ENCODE assay signal across 19 cellular contexts in the genomic region with DNA sequence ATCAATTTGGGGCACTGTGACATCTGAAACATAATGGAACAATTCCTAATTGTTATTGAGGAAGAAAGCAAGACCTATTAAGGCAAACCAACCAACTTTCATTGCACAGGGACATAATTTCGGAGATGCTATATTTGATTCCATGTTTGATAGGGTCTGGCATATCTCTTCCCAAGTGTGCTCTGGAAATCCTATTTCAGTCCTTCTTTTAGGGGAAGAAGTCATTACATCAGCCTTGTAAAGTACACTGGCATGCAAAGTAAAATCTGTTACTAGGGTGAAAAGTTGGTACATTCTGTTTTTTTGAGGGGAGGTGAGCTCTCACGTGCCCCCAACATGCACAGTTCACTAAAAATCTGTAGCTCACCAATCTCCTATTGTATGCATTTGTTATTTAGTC.
DNase-seq lines count a peak whose midpoint lies in the region; ATAC-seq and TF ChIP-seq lines count a peak whose summit lies in the region.
"Had no signal": no experiment of that assay in that cellular context is flagged by ENCODE, and none has a peak within 500 bp of the region (broad histone marks: within the 10 kb centered on the region; RNA-seq: fewer than 3 reads in every experiment).

No MANE protein-coding gene starts in this region.

- no peak for TF ChIP-seq CTCF in OCI-LY7 (conservative IDR thresholded peaks at IDR 0.05; ENCODE audit: low read length)
- TF ChIP-seq CTCF in foreskin fibroblast (IDR thresholded peaks at IDR 0.05; ENCODE audit: low read depth, low read length) = no peak
- no peak for TF ChIP-seq CTCF in sigmoid colon (IDR thresholded peaks at IDR 0.05)
- TF ChIP-seq CTCF in PC-3 (conservative IDR thresholded peaks at IDR 0.05; ENCODE audit: low read depth, low read length) = no peak

- intact Hi-C loops in OCI-LY7 (cut with micrococcal nuclease; ENCODE audit: unreplicated experiment) (no loop called here), sigmoid colon (cut with DNase I) (no loop called here), PC-3 (cut with micrococcal nuclease) (no loop called here)

- H3K27ac ChIP-seq in BLaER1 = peak overlapping the region; percentile 86
- no peak overlapping the region for H3K27ac ChIP-seq in OCI-LY7 (ENCODE audit: low read depth, low read length, poor library complexity, severe bottlenecking)
- H3K27ac ChIP-seq in sigmoid colon = peak overlapping the region; percentile 57 to 85 (median 82)
- no peak overlapping the region for H3K27ac ChIP-seq in PC-3 (ENCODE audit: low read length)
- H3K27ac ChIP-seq: SK-N-MC, WERI-Rb-1 had no signal

- H3K4me1 ChIP-seq in BLaER1 = peaks cover 84% of the 10 kb centered on the region
- H3K4me1 ChIP-seq in OCI-LY7 (ENCODE audit: insufficient read depth, low read length, poor library complexity, severe bottlenecking) = peaks cover 78% of the 10 kb centered on the region
- H3K4me1 ChIP-seq in sigmoid colon = peaks cover 0 to 82% (median 62%) of the 10 kb centered on the region in 4 donors
- H3K4me1 ChIP-seq in PC-3 (ENCODE audit: insufficient read depth, low read length) = no peaks in the 10 kb centered on the region

- ATAC-seq in PC-3 = no peak
- ATAC-seq: mucosa of descending colon had no signal

- H3K79me2 ChIP-seq in OCI-LY7 (ENCODE audit: insufficient read depth, low read depth, low read length) (no peaks in the 10 kb centered on the region), PC-3 (ENCODE audit: low read length) (no peaks in the 10 kb centered on the region)

- H3K27me3 ChIP-seq in BLaER1 = no peaks in the 10 kb centered on the region
- no peaks in the 10 kb centered on the region for H3K27me3 ChIP-seq in sigmoid colon
- no peaks in the 10 kb centered on the region for H3K27me3 ChIP-seq in PC-3 (ENCODE audit: low read length)

- TF ChIP-seq POLR2A in sigmoid colon (IDR thresholded peaks at IDR 0.05) = no peak

- H3K9me3 ChIP-seq in BLaER1 (no peaks in the 10 kb centered on the region), OCI-LY7 (ENCODE audit: low read length) (no peaks in the 10 kb centered on the region), sigmoid colon (no peaks in the 10 kb centered on the region), PC-3 (ENCODE audit: low read length) (no peaks in the 10 kb centered on the region)
- H3K9me3 ChIP-seq: mucosa of descending colon had no signal

- peak in 2 of 4 donors; percentile 18 to 24 for TF ChIP-seq EP300 in sigmoid colon (IDR thresholded peaks at IDR 0.05)

- H3K9me2 ChIP-seq in OCI-LY7 (ENCODE audit: insufficient read depth, low read length) (no peaks in the 10 kb centered on the region), PC-3 (replicated peaks; ENCODE audit: low read length) (no peaks in the 10 kb centered on the region)

- H3F3A ChIP-seq in PC-3 (ENCODE audit: low read length, unreplicated experiment) = no peaks in the 10 kb centered on the region

- H4K20me1 ChIP-seq in BLaER1 (no peaks in the 10 kb centered on the region), OCI-LY7 (ENCODE audit: insufficient read depth, low read length) (no peaks in the 10 kb centered on the region), PC-3 (ENCODE audit: low read length) (no peaks in the 10 kb centered on the region)

- POLR2A ChIA-PET in OCI-LY7 (lab: Charles Lee) = interaction anchor here (0.6 kb wide), 1 partner anchor 348 kb away, joined by 4 read pairs; no protein-coding TSS in a partner anchor
- POLR2A ChIA-PET in PC-3 (lab: Charles Lee; ENCODE audit: unreplicated experiment) = no interaction called here

- H3K9ac ChIP-seq in BLaER1 (peak overlapping the region; percentile 65), PC-3 (ENCODE audit: low read length) (no peak overlapping the region)

- peak overlapping the region; percentile 87 for H3K4me2 ChIP-seq in BLaER1
- H3K4me2 ChIP-seq in OCI-LY7 (ENCODE audit: low read length) = peak overlapping the region; percentile 33
- H3K4me2 ChIP-seq in PC-3 (ENCODE audit: low read length) = no peak overlapping the region

- H3K4me3 ChIP-seq in BLaER1 (peak overlapping the region; percentile 35; the same call in 1 of the 2 replicates), OCI-LY7 (ENCODE audit: low read depth, low read length, poor library complexity, severe bottlenecking) (no peak overlapping the region), foreskin fibroblast (ENCODE audit: low read depth in 1 of 2, low read length in 2 of 2) (peak overlapping the region; percentile 21 to 28), sigmoid colon (peak overlapping the region in 3 of 4 donors; percentile 4 to 34 (median 25)), PC-3 (ENCODE audit: low read length) (no peak overlapping the region)
- H3K4me3 ChIP-seq: mucosa of descending colon, SK-N-MC had no signal

- no peak overlapping the region for H2AFZ ChIP-seq in OCI-LY7 (ENCODE audit: low read length)
- H2AFZ ChIP-seq in PC-3 (ENCODE audit: low read length) = no peak overlapping the region

- CTCF ChIA-PET in OCI-LY7 (lab: Charles Lee; ENCODE audit: unreplicated experiment) = no interaction called here
- CTCF ChIA-PET in PC-3 (lab: Charles Lee) = interaction anchor here (0.5 to 0.7 kb wide), 2 partner anchors 208 to 275 kb away, joined by 3 read pairs; no protein-coding TSS in a partner anchor

- WGBS in sigmoid colon, 2 donors = 85 to 87% methylated on average over 2 of the region's 2 CpGs

- BruUV-seq in OCI-LY7 (replicated peaks; lab: Mats Ljungman, UMichigan) (no TSS peak), PC-3 (replicated peaks; lab: Mats Ljungman, UMichigan) (no TSS peak)

- DNase-seq in OCI-LY7 (ENCODE audit: low spot score) = no peak
- no peak for DNase-seq in foreskin fibroblast
- no peak for DNase-seq in sigmoid colon
- DNase-seq in PC-3 = no peak
- no peak for DNase-seq in DMS53 (lab: John Stamatoyannopoulos, UW)
- DNase-seq in NCI-H1417 treated with DMSO at 0.1 percent for 48 hours (lab: John Stamatoyannopoulos, UW) = no peak
- no peak for DNase-seq in anterior cingulate cortex (lab: John Stamatoyannopoulos, UW)
- DNase-seq: activated CD4-positive, alpha-beta memory T cell treated with anti-CD3 and anti-CD28 coated beads for 36 hours; activated effector memory CD4-positive, alpha-beta T cell treated with anti-CD3 and anti-CD28 coated beads, Interleukin-2, amount 50 U/mL, for 16 hours; dermis blood vessel endothelial cell; left ventricle myocardium superior; mucosa of descending colon; NCI-H146; NCI-H524; retina; RPMI8226; WERI-Rb-1 had no signal

- H3K36me3 ChIP-seq in BLaER1 = no peaks in the 10 kb centered on the region
- no peaks in the 10 kb centered on the region for H3K36me3 ChIP-seq in OCI-LY7 (ENCODE audit: insufficient read depth, low read length)
- no peaks in the 10 kb centered on the region for H3K36me3 ChIP-seq in sigmoid colon
- H3K36me3 ChIP-seq in PC-3 (ENCODE audit: low read depth, low read length) = no peaks in the 10 kb centered on the region
- H3K36me3 ChIP-seq: WERI-Rb-1 had no signal

Comparison
In these comparisons a context has a peak if more than half of its experiments do, and no peak if none do; other contexts are left out.
1. H3K27ac ChIP-seq: peak in BLaER1 (single experiment) and sigmoid colon (4 of 4); none in OCI-LY7 (single experiment) and PC-3 (single experiment).
2. H3K4me3 ChIP-seq: peak in BLaER1 (single experiment), foreskin fibroblast (2 of 2) and sigmoid colon (3 of 4); none in OCI-LY7 (single experiment) and PC-3 (single experiment).